In the genomic region with DNA sequence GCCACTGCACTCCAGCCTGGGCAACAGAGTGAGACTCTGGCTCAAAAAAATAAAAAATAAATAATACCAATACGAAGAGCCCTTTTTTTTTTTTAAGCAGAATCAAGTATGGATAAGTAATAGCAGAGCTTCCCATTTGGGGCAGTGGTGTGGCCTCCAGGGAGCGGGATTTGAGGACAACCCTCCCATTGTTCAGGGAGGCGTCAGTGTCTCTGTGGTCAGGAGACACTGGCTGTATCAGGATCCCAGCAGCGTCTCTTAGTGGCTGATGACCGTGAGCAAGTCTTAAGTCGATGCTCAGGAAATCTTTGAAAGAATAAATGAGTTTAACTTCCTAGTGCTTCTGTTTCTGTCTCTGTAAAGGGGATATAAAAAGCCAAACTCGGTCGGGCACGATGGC, we compare ENCODE assay signal across 15 cellular contexts. TPM values are rescaled to one million over a fixed set of nuclear protein-coding genes. Genes with fewer than 3 reads are reported as not detected.
A peak's percentile ranks its signal among the peaks of the same experiment; 100 is the strongest.
DNase-seq lines count a peak whose midpoint lies in the region; ATAC-seq and TF ChIP-seq lines count a peak whose summit lies in the region.
"Had no signal": no experiment of that assay in that cellular context is flagged by ENCODE, and none has a peak within 500 bp of the region (broad histone marks: within the 10 kb centered on the region; RNA-seq: fewer than 3 reads in every experiment).

No MANE protein-coding gene starts in this region.

- H3K4me3 Mint-ChIP-seq in nephron (no peak overlapping the region), T-cell (no peak overlapping the region)
- H3K4me3 Mint-ChIP-seq: CD14-positive monocyte; CD8-positive, alpha-beta T cell; HFFc6 had no signal

- no peak overlapping the region for H3K23ac ChIP-seq in neuronal stem cell (ENCODE audit: low read depth, low read length, poor library complexity)

- CTCF ChIA-PET in T-cell (lab: Charles Lee) = no interaction called here

- H3K9me3 Mint-ChIP-seq in nephron = no peaks in the 10 kb centered on the region
- no peaks in the 10 kb centered on the region for H3K9me3 Mint-ChIP-seq in T-cell
- H3K9me3 Mint-ChIP-seq: CD8-positive, alpha-beta T cell; HFFc6 had no signal

- no peaks in the 10 kb centered on the region for H3K79me1 ChIP-seq in neuronal stem cell (ENCODE audit: low read depth, low read length)

- H3K27ac ChIP-seq in smooth muscle cell (ENCODE audit: low read depth) = peak overlapping the region; percentile 67
- no peak overlapping the region for H3K27ac ChIP-seq in neuronal stem cell (replicated peaks; ENCODE audit: low read length)
- H3K27ac ChIP-seq: HL-60 had no signal

- WGBS in smooth muscle cell (ENCODE audit: low lambda C conversion rate) = 84% methylated on average over 9 of the region's 9 CpGs
- WGBS in neuronal stem cell (ENCODE audit: extremely low coverage in 2 of 2, insufficient read length in 2 of 2, insufficient replicate concordance in 1 of 2), 2 donors = no CpG with 5 or more reads among the region's 9 CpGs

- H3K36me3 ChIP-seq in smooth muscle cell (ENCODE audit: low read depth) = no peaks in the 10 kb centered on the region
- no peaks in the 10 kb centered on the region for H3K36me3 ChIP-seq in neuronal stem cell (replicated peaks in 1 of 2; ENCODE audit: control insufficient read depth in 2 of 2, insufficient read depth in 2 of 2, low read length in 2 of 2)

- H3K4me3 ChIP-seq in smooth muscle cell (no peak overlapping the region), neuronal stem cell (ENCODE audit: low read length in 2 of 2) (no peak overlapping the region)

- H3K79me2 ChIP-seq in smooth muscle cell (ENCODE audit: low read depth) = no peaks in the 10 kb centered on the region

- no peak overlapping the region for H3K18ac ChIP-seq in neuronal stem cell (ENCODE audit: low read length)

- H3K4me1 ChIP-seq in smooth muscle cell (ENCODE audit: low read depth) (no peaks in the 10 kb centered on the region), neuronal stem cell (ENCODE audit: control insufficient read depth in 2 of 2, insufficient read depth in 1 of 2, low read depth in 1 of 2, low read length in 2 of 2) (peaks cover 5 to 10% of the 10 kb centered on the region in 2 donors)

- peaks cover 25% of the 10 kb centered on the region for H3K4me1 Mint-ChIP-seq in nephron
- no peaks in the 10 kb centered on the region for H3K4me1 Mint-ChIP-seq in T-cell
- H3K4me1 Mint-ChIP-seq: CD14-positive monocyte had no signal

- H3F3A ChIP-seq in smooth muscle cell (ENCODE audit: low read depth) = no peaks in the 10 kb centered on the region

- no peak overlapping the region for H2AK5ac ChIP-seq in neuronal stem cell (ENCODE audit: low read depth, low read length)

- DNase-seq in RPMI7951 (ENCODE audit: low read depth) (peak; percentile 13), foreskin melanocyte (peak; percentile 68), smooth muscle cell (lab: John Stamatoyannopoulos, UW; ENCODE audit: unreplicated experiment) (no peak), NCI-H1436 treated with DMSO at 0.1 percent for 48 hours (lab: John Stamatoyannopoulos, UW) (no peak), T-cell (no peak), neuronal stem cell (ENCODE audit: low spot score) (no peak)
- DNase-seq: ACHN; CD8-positive, alpha-beta T cell; GF-D8; HCEC 1CT had no signal

- H4K91ac ChIP-seq in neuronal stem cell (ENCODE audit: low read depth, low read length, poor library complexity) = no peak overlapping the region

- H3K4me2 ChIP-seq in smooth muscle cell (no peak overlapping the region), neuronal stem cell (ENCODE audit: insufficient read depth, low read length, poor library complexity, severe bottlenecking) (no peak overlapping the region)

- H3K36me3 Mint-ChIP-seq in nephron (ENCODE audit: low read depth) (peaks cover 5% of the 10 kb centered on the region), T-cell (no peaks in the 10 kb centered on the region)
- H3K36me3 Mint-ChIP-seq: CD8-positive, alpha-beta T cell had no signal

- H2BK12ac ChIP-seq in neuronal stem cell (ENCODE audit: low read length) = no peak overlapping the region

- H2BK5ac ChIP-seq in neuronal stem cell (ENCODE audit: low read length) = no peak overlapping the region

- ATAC-seq in HG03571 (IDR thresholded peaks at IDR 0.05; ENCODE audit: unreplicated experiment) = no peak
- ATAC-seq in T-cell (replicated peaks in 1 of 4) = no peak
- ATAC-seq: CD8-positive, alpha-beta T cell had no signal

- H4K20me1 ChIP-seq in smooth muscle cell (ENCODE audit: low read depth) = peaks cover 5% of the 10 kb centered on the region

- H3K9me3 ChIP-seq in smooth muscle cell (replicated peaks; ENCODE audit: low read depth) = no peaks in the 10 kb centered on the region
- H3K9me3 ChIP-seq in neuronal stem cell (replicated peaks in 1 of 2; ENCODE audit: control insufficient read depth in 2 of 2, insufficient read depth in 1 of 2, low read depth in 1 of 2, low read length in 2 of 2) = no peaks in the 10 kb centered on the region

- no peak overlapping the region for H3K14ac ChIP-seq in neuronal stem cell (ENCODE audit: low read length)

- H4K8ac ChIP-seq in neuronal stem cell (ENCODE audit: low read depth, low read length) = no peak overlapping the region

- H3K27ac Mint-ChIP-seq in nephron (peak overlapping the region in 2 of 3 experiments; percentile 33 to 42), T-cell (no peak overlapping the region)
- H3K27ac Mint-ChIP-seq: CD8-positive, alpha-beta T cell; HFFc6 had no signal

- H2BK120ac ChIP-seq in neuronal stem cell (ENCODE audit: low read depth, low read length) = no peak overlapping the region

- H3K9ac ChIP-seq in smooth muscle cell (ENCODE audit: low read depth) (no peak overlapping the region), neuronal stem cell (ENCODE audit: low read depth, low read length, poor library complexity) (no peak overlapping the region)

- TF ChIP-seq CTCF in nephron (IDR thresholded peaks at IDR 0.05; ENCODE audit: unreplicated experiment in 3 of 3) (no peak), smooth muscle cell (IDR thresholded peaks at IDR 0.05; ENCODE audit: borderline replicate concordance, insufficient read depth, poor library complexity, severe bottlenecking) (no peak)

- no peak overlapping the region for H2AFZ ChIP-seq in smooth muscle cell (ENCODE audit: low read depth)
- no peak overlapping the region for H2AFZ ChIP-seq in neuronal stem cell (ENCODE audit: low read length)

- H3K27me3 Mint-ChIP-seq in nephron (ENCODE audit: low read depth) (no peaks in the 10 kb centered on the region), T-cell (no peaks in the 10 kb centered on the region)

- POLR2A ChIA-PET in T-cell (lab: Charles Lee) = interaction anchor here in 1 of 2 donors (0.7 kb wide), 1 partner anchor 35 kb away, joined by 3 read pairs; no protein-coding TSS in a partner anchor

- H3K4ac ChIP-seq in neuronal stem cell (ENCODE audit: low read length) = no peak overlapping the region

- H3K27me3 ChIP-seq in smooth muscle cell (ENCODE audit: low read depth) (no peaks in the 10 kb centered on the region), neuronal stem cell (ENCODE audit: control insufficient read depth in 3 of 3, insufficient read depth in 3 of 3, low read depth in 1 of 3, low read length in 3 of 3) (no peaks in the 10 kb centered on the region)

- H2BK15ac ChIP-seq in neuronal stem cell (ENCODE audit: low read length) = no peak overlapping the region

RNA-seq across cellular contexts. Expression of a gene that starts 25.2 kb away (rescaled TPM):
- total RNA-seq in RPMI7951 (2014; rRNA removed; shearing (Covaris generic)) = 0.84 and 1.7 TPM in 2 replicates
- total RNA-seq in smooth muscle cell = 6.3 and 8.2 TPM in 2 replicates
- polyA plus RNA-seq in smooth muscle cell = 12.4 and 14.6 TPM in 2 replicates
- 1 to 10 TPM in 4 of 5 donors, under 1 TPM in 1; 0.90 to 5.0 (median 2.5) TPM for total RNA-seq in T-cell
- 9.5 TPM for polyA plus RNA-seq in neuronal stem cell (2013, experiment 1 of 2)
- 9.6 TPM for polyA plus RNA-seq in neuronal stem cell (2013, experiment 2 of 2)

Comparison
In these comparisons a context has a peak if more than half of its experiments do, and no peak if none do; other contexts are left out.
1. DNase-seq: peak in RPMI7951 (single experiment) and foreskin melanocyte (single experiment); none in smooth muscle cell (single experiment), NCI-H1436 treated with DMSO at 0.1 percent for 48 hours (single experiment), T-cell (0 of 34) and neuronal stem cell (single experiment).
2. H3K27ac Mint-ChIP-seq: peak in nephron (2 of 3); none in T-cell (0 of 2).